ENCODE assay signal across 1 cellular context in the genomic region with DNA sequence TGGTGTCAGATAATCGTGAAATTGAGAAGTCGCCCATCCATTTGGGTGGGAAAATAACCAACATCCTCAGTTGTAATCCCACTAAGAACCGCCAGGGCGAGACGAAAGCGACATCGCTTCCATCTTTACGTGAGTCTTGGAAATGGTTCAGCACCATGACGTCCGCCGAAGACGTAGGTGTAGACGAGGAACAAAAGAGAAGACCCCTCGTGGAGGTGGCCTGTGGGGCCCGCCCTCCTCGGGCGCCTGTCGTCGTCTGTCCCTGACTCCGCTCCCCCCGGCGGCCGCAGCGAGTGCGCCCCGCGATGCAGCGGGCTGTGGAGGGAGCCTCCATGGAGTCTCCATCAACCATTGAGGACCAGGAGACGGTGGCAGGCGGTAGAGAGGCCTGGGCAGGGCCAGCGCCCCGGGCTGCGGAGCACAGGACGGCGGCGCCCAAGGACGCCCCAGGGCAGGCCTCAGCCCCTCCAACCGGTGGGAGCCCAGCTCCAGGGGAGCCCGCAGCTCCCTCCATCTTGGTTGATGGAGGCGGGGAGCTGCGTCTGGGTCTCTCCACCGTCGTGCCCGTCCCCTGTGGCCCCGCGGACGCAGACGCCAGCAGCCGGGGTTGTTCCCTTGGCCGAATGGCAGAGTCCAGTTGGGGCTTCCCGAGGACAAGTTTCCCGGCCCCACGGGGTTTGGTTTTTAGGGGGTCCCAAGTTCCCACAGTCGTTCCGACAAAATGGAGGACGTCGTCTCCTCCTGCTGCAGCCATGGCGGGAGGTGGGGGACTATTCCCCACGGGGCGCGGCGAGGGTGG.
TF ChIP-seq lines count a peak whose summit lies in the region.

No MANE protein-coding gene starts in this region.

TF ChIP-seq in A549, 52 proteins besides CTCF, POLR2A, EP300 and RAD21 (continued from another document):
- peak; percentile 37; the same call in 1 of the 3 replicates for TF ChIP-seq BCL3 (IDR thresholded peaks at IDR 0.05)
- TF ChIP-seq CBX8 (IDR thresholded peaks at IDR 0.05) = no peak
- peak; percentile 35; the same call in 1 of the 2 replicates for TF ChIP-seq PHF8 (IDR thresholded peaks at IDR 0.05; ENCODE audit: borderline replicate concordance, low read depth)
